13 cellular contexts compared by ENCODE assay signal in genomic region chr3:124257332-124257864, GRCh38.
DNase-seq lines count a peak whose midpoint lies in the region; ATAC-seq and TF ChIP-seq lines count a peak whose summit lies in the region.
"Had no signal": no experiment of that assay in that cellular context is flagged by ENCODE, and none has a peak within 500 bp of the region (broad histone marks: within the 10 kb centered on the region; RNA-seq: fewer than 3 reads in every experiment).

No MANE protein-coding gene starts in this region.

- no peak overlapping the region for H3K4me3 Mint-ChIP-seq in naive thymus-derived CD4-positive, alpha-beta T cell
- H3K4me3 Mint-ChIP-seq: activated B cell treated with CpG ODN at 0.5 μM for 24 hours; natural killer cell treated with Interleukin-12 subunit alpha and Interleukin-12 subunit beta and Interleukin-15 and Interleukin-18, amount 100 ng/mL, for 72 hours had no signal

- no peaks in the 10 kb centered on the region for H3K4me1 Mint-ChIP-seq in naive thymus-derived CD4-positive, alpha-beta T cell
- H3K4me1 Mint-ChIP-seq: activated B cell treated with CpG ODN at 0.5 μM for 24 hours had no signal

- H3K36me3 ChIP-seq in thyroid gland: no peaks in the 10 kb centered on the region
- H3K36me3 ChIP-seq in naive thymus-derived CD4-positive, alpha-beta T cell (ENCODE audit: control insufficient read depth in 2 of 3, insufficient read depth in 3 of 3, low read length in 3 of 3): no peaks in the 10 kb centered on the region

- DNase-seq in NCI-H69 (lab: John Stamatoyannopoulos, UW) (peak; percentile 80), kidney tubule cell (ENCODE audit: low spot score) (peak; percentile 33), thyroid gland (no peak), NCI-H446 treated with DMSO at 0.1 percent for 48 hours (lab: John Stamatoyannopoulos, UW) (no peak)
- no peak for DNase-seq in naive thymus-derived CD4-positive, alpha-beta T cell
- DNase-seq: activated B cell treated with CpG ODN at 0.5 μM for 24 hours; activated effector memory CD4-positive, alpha-beta T cell treated with Interleukin-2 at 50 U/mL for 16 hours; amniotic stem cell; SHP77 had no signal

- H3K36me3 Mint-ChIP-seq in naive thymus-derived CD4-positive, alpha-beta T cell: no peaks in the 10 kb centered on the region
- H3K36me3 Mint-ChIP-seq: natural killer cell treated with Interleukin-12 subunit alpha and Interleukin-12 subunit beta and Interleukin-15 and Interleukin-18, amount 100 ng/mL, for 72 hours had no signal

- peak overlapping the region; percentile 65 to 69 (median 68) for H3K27ac ChIP-seq in thyroid gland
- no peak overlapping the region for H3K27ac ChIP-seq in naive thymus-derived CD4-positive, alpha-beta T cell (ENCODE audit: low read depth, low read length)
- H3K27ac ChIP-seq: foreskin keratinocyte had no signal

- H3K4me3 ChIP-seq in thyroid gland (replicated peaks in 1 of 3): no peak overlapping the region
- H3K4me3 ChIP-seq in naive thymus-derived CD4-positive, alpha-beta T cell (ENCODE audit: low read length): no peak overlapping the region

- no peak for TF ChIP-seq POLR2A in thyroid gland (IDR thresholded peaks at IDR 0.05)

- TF ChIP-seq CTCF in thyroid gland (IDR thresholded peaks at IDR 0.05): no peak

- ATAC-seq in GM18907 (IDR thresholded peaks at IDR 0.05; ENCODE audit: unreplicated experiment) (peak; percentile 49), GM21367 (IDR thresholded peaks at IDR 0.05; ENCODE audit: unreplicated experiment) (no peak)
- no peak for ATAC-seq in naive thymus-derived CD4-positive, alpha-beta T cell
- ATAC-seq: natural killer cell treated with Interleukin-12 subunit alpha and Interleukin-12 subunit beta and Interleukin-15 and Interleukin-18, amount 100 ng/mL, for 72 hours had no signal

- CTCF ChIA-PET in naive thymus-derived CD4-positive, alpha-beta T cell (lab: Charles Lee): no interaction called here

- POLR2A ChIA-PET in naive thymus-derived CD4-positive, alpha-beta T cell (lab: Charles Lee): no interaction called here

- WGBS in thyroid gland, 2 donors: 0% methylated on average over 1 of the region's 1 CpG

- peaks cover 4 to 27% (median 19%) of the 10 kb centered on the region in 5 donors for H3K27me3 Mint-ChIP-seq in naive thymus-derived CD4-positive, alpha-beta T cell
- H3K27me3 Mint-ChIP-seq: activated B cell treated with CpG ODN at 0.5 μM for 24 hours had no signal

- H3K9me3 ChIP-seq in thyroid gland: no peaks in the 10 kb centered on the region
- no peaks in the 10 kb centered on the region for H3K9me3 ChIP-seq in naive thymus-derived CD4-positive, alpha-beta T cell (ENCODE audit: control insufficient read depth in 2 of 3, low read length in 3 of 3)

- intact Hi-C loops in thyroid gland (cut with DNase I): no loop called here
- intact Hi-C loops in naive thymus-derived CD4-positive, alpha-beta T cell (cut with micrococcal nuclease): no loop called here

- H3K27ac Mint-ChIP-seq in naive thymus-derived CD4-positive, alpha-beta T cell: no peak overlapping the region
- H3K27ac Mint-ChIP-seq: activated B cell treated with CpG ODN at 0.5 μM for 24 hours; natural killer cell treated with Interleukin-12 subunit alpha and Interleukin-12 subunit beta and Interleukin-15 and Interleukin-18, amount 100 ng/mL, for 72 hours had no signal

- H3K4me1 ChIP-seq in thyroid gland: peaks cover 18 to 44% of the 10 kb centered on the region in 2 donors
- H3K4me1 ChIP-seq in naive thymus-derived CD4-positive, alpha-beta T cell (ENCODE audit: control insufficient read depth in 2 of 2, insufficient read depth in 2 of 2, low read length in 2 of 2): no peaks in the 10 kb centered on the region

- no peaks in the 10 kb centered on the region for H3K27me3 ChIP-seq in thyroid gland
- H3K27me3 ChIP-seq in naive thymus-derived CD4-positive, alpha-beta T cell (ENCODE audit: control insufficient read depth in 2 of 2, insufficient read depth in 2 of 2, low read length in 2 of 2): no peaks in the 10 kb centered on the region
- H3K27me3 ChIP-seq: foreskin keratinocyte had no signal

- H3K9me3 Mint-ChIP-seq in naive thymus-derived CD4-positive, alpha-beta T cell: peaks cover 0 to 3% (median 0%) of the 10 kb centered on the region in 11 donors
- H3K9me3 Mint-ChIP-seq: activated B cell treated with CpG ODN at 0.5 μM for 24 hours; natural killer cell treated with Interleukin-12 subunit alpha and Interleukin-12 subunit beta and Interleukin-15 and Interleukin-18, amount 100 ng/mL, for 72 hours had no signal

Comparison
In these comparisons a context has a peak if more than half of its experiments do, and no peak if none do; other contexts are left out.
1. DNase-seq: peak in NCI-H69 (single experiment) and kidney tubule cell (single experiment); none in thyroid gland (0 of 2), NCI-H446 treated with DMSO at 0.1 percent for 48 hours (single experiment) and naive thymus-derived CD4-positive, alpha-beta T cell (0 of 9).